8 cellular contexts compared by ENCODE assay signal in genomic region chr2:1769703-1770422, GRCh38. TPM values are rescaled to one million over a fixed set of nuclear protein-coding genes. Genes with fewer than 3 reads are reported as not detected.
A peak's percentile ranks its signal among the peaks of the same experiment; 100 is the strongest.
DNase-seq lines count a peak whose midpoint lies in the region; ATAC-seq and TF ChIP-seq lines count a peak whose summit lies in the region.

No MANE protein-coding gene starts in this region.

- no peaks in the 10 kb centered on the region for H3K9me3 ChIP-seq in cardiac muscle cell (ENCODE audit: low read depth)

- H3K4me3 ChIP-seq in cardiac muscle cell = no peak overlapping the region

- H3K27me3 ChIP-seq in cardiac muscle cell = no peaks in the 10 kb centered on the region

- H3K36me3 ChIP-seq in cardiac muscle cell = no peaks in the 10 kb centered on the region

- peak; percentile 55 for DNase-seq in NCI-H774 (lab: John Stamatoyannopoulos, UW)
- DNase-seq in activated T-helper 9 cell treated with anti-CD3 and anti-CD28 coated beads, Interleukin-2, amount 50 U/mL, for 16 hours (ENCODE audit: low read depth) = peak; percentile 13
- peak; percentile 79 to 88 for DNase-seq in cardiac muscle cell (ENCODE audit: low read depth in 1 of 2, low spot score in 1 of 2)
- peak; percentile 32 for DNase-seq in pulmonary artery endothelial cell (ENCODE audit: low read depth, low spot score)
- DNase-seq in occipital lobe (lab: John Stamatoyannopoulos, UW) = no peak

- H3K4me1 ChIP-seq in cardiac muscle cell (ENCODE audit: low read depth) = no peaks in the 10 kb centered on the region

- ATAC-seq in HG03342 (IDR thresholded peaks at IDR 0.05; ENCODE audit: unreplicated experiment) (peak; percentile 66), GM21423 (IDR thresholded peaks at IDR 0.05; ENCODE audit: unreplicated experiment) (no peak)

- peak; percentile 81 for TF ChIP-seq CTCF in GM12872 (IDR thresholded peaks at IDR 0.05; ENCODE audit: insufficient read depth, low read depth, low read length)
- TF ChIP-seq CTCF in cardiac muscle cell (IDR thresholded peaks at IDR 0.05; ENCODE audit: low read depth, low read length) = peak; percentile 87

- no peak overlapping the region for H3K27ac ChIP-seq in cardiac muscle cell

RNA-seq across cellular contexts. Expression of gene PXDN, which starts 25.5 kb away (rescaled TPM):
- 110 and 129 TPM in 2 replicates for total RNA-seq in cardiac muscle cell
- 85.7 and 96.8 TPM in 2 replicates for polyA plus RNA-seq in cardiac muscle cell
- 249 and 307 TPM in 2 replicates for total RNA-seq in pulmonary artery endothelial cell
- 35.6 TPM for total RNA-seq in occipital lobe
